In genomic region chr2:79860233-79861058, GRCh38 we compare ENCODE assay signal across 8 cellular contexts.
DNase-seq lines count a peak whose midpoint lies in the region; ATAC-seq and TF ChIP-seq lines count a peak whose summit lies in the region.

No MANE protein-coding gene starts in this region.

- no peak for DNase-seq in GM12864 (ENCODE audit: low read depth)
- peak; percentile 33 for DNase-seq in NCI-H1694 (lab: John Stamatoyannopoulos, UW)
- no peak for DNase-seq in brain microvascular endothelial cell
- DNase-seq in occipital lobe (lab: John Stamatoyannopoulos, UW): peak; percentile 13
- no peak for DNase-seq in GM19238 (ENCODE audit: insufficient read length, low spot score)

- in situ Hi-C loops in brain microvascular endothelial cell (cut with HindIII; ENCODE audit: low pct_ligation_motif_present, low sequenced_read_pairs): no loop called here

- H3K27me3 ChIP-seq in brain microvascular endothelial cell (replicated peaks): no peaks in the 10 kb centered on the region

- no peaks in the 10 kb centered on the region for H3K36me3 ChIP-seq in brain microvascular endothelial cell (replicated peaks)

- TF ChIP-seq CTCF in GM12864 (IDR thresholded peaks at IDR 0.05; ENCODE audit: low read depth, low read length, missing control alignments): peak; percentile 28
- TF ChIP-seq CTCF in brain microvascular endothelial cell (IDR thresholded peaks at IDR 0.05; ENCODE audit: low read depth, low read length, missing control alignments): peak; percentile 76

- ATAC-seq in HG02938 (IDR thresholded peaks at IDR 0.05; ENCODE audit: unreplicated experiment) (no peak), GM18868 (IDR thresholded peaks at IDR 0.05; ENCODE audit: unreplicated experiment) (no peak), GM21526 (IDR thresholded peaks at IDR 0.05; ENCODE audit: low FRiP score, unreplicated experiment) (no peak)

- no peak overlapping the region for H3K27ac ChIP-seq in brain microvascular endothelial cell

- H3K4me3 ChIP-seq in GM12864 (ENCODE audit: low read depth, low read length): no peak overlapping the region
- H3K4me3 ChIP-seq in brain microvascular endothelial cell (ENCODE audit: low read depth, low read length): no peak overlapping the region

Comparison
In these comparisons a context has a peak if more than half of its experiments do, and no peak if none do; other contexts are left out.
1. DNase-seq: peak in NCI-H1694 (single experiment) and occipital lobe (single experiment); none in GM12864 (single experiment), brain microvascular endothelial cell (single experiment) and GM19238 (single experiment).